In genomic region chr6:38470548-38470947, GRCh38 we compare ENCODE assay signal across 4 cellular contexts.
"Had no signal": no experiment of that assay in that cellular context is flagged by ENCODE, and none has a peak within 500 bp of the region (broad histone marks: within the 10 kb centered on the region; RNA-seq: fewer than 3 reads in every experiment).

No MANE protein-coding gene starts in this region.

- DNase-seq: IMR-90 had no signal

- H3K4me3 ChIP-seq: K562 had no signal

- H3K27ac ChIP-seq: HL-60 had no signal

- ATAC-seq: HepG2, K562 had no signal
